ENCODE assay signal across 7 cellular contexts in the genomic region with DNA sequence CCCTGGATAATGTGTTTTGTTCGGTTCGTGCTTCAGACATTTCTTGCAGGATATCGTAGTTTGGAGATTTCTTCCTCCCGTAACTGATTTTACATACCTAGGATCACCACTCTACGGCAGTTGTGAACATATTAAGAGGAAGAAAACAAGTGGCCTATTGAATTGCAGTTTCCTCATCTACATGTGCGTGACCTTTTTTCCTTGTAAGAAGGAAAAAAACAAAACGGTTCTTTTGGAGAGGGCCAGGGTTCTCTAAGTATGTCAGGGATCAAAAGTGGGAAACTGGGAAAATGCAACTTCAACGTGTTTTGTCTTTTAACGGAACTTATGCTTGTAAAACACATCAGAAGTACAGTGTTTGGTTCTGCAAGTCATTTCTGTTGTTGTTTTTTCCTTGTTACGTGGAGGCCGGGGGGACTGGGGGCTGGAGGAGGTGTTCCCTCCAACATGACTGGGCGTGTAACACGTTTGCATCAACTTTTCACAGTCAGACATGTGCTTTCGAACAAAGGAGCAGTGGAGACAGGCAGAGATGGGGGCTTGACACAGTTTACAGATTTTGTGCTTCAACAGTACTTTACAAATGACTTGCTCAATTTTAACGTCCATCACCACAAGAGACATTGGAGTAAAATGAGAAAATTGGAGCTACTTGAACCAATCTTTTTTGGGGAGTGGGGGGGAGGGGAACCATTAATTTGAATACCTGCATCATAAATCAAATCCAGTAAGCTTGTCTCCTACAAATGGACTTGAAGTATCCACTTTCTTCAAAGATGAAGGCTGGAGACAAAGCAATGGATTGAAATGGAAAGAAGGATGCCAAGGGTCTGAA. TPM values are rescaled to one million over a fixed set of nuclear protein-coding genes. Genes with fewer than 3 reads are reported as not detected.
A peak's percentile ranks its signal among the peaks of the same experiment; 100 is the strongest.
DNase-seq lines count a peak whose midpoint lies in the region; ATAC-seq and TF ChIP-seq lines count a peak whose summit lies in the region.

No MANE protein-coding gene starts in this region.

- TF ChIP-seq CTCF in Panc1 (IDR thresholded peaks at IDR 0.05) (no peak), ascending aorta (IDR thresholded peaks at IDR 0.05) (no peak), GM20000 (IDR thresholded peaks at IDR 0.05; ENCODE audit: extremely low read depth, missing control alignments) (no peak)

- in situ Hi-C loops in Panc1 (cut with HindIII; ENCODE audit: low pct_unique_long_range_greater_than_20kb, low sequenced_read_pairs): no loop called here

- no peaks in the 10 kb centered on the region for H3K27me3 ChIP-seq in Panc1 (ENCODE audit: control insufficient read depth, insufficient read depth, low read length)
- H3K27me3 ChIP-seq in ascending aorta: no peaks in the 10 kb centered on the region
- H3K27me3 ChIP-seq in iPS-20b (ENCODE audit: insufficient read depth, low read length): no peaks in the 10 kb centered on the region

- DNase-seq in H4 (ENCODE audit: low spot score) (peak; percentile 82), Panc1 (ENCODE audit: low read depth, low spot score) (no peak), ascending aorta (ENCODE audit: low spot score in 2 of 2) (no peak), GM20000 (ENCODE audit: low spot score) (no peak)
- peak; percentile 53 for DNase-seq in stimulated activated CD4-positive, alpha-beta T cell treated with anti-CD3 and anti-CD28 coated beads, Interleukin-2, amount 100 ng/mL, for 4 hours (ENCODE audit: low read depth)

- H3K27ac ChIP-seq in Panc1 (ENCODE audit: low read length) (peak overlapping the region; percentile 98), ascending aorta (peak overlapping the region; percentile 100), iPS-20b (ENCODE audit: low read length) (peak overlapping the region; percentile 99)

- intact Hi-C loops in Panc1 (cut with micrococcal nuclease; ENCODE audit: unreplicated experiment) (no loop called here), ascending aorta (cut with DNase I) (no loop called here)

- H3K4me1 ChIP-seq in Panc1 (ENCODE audit: control insufficient read depth, insufficient read depth, low read length) (peaks cover 36% of the 10 kb centered on the region), ascending aorta (peaks cover 8 to 38% of the 10 kb centered on the region in 2 donors), iPS-20b (ENCODE audit: insufficient read depth, low read length) (peaks cover 31% of the 10 kb centered on the region)

- peak overlapping the region; percentile 100 for H3K9ac ChIP-seq in iPS-20b (ENCODE audit: low read depth, low read length)

- no peaks in the 10 kb centered on the region for H3K9me3 ChIP-seq in Panc1 (ENCODE audit: control insufficient read depth, insufficient read depth, low read depth, low read length)
- H3K9me3 ChIP-seq in ascending aorta: no peaks in the 10 kb centered on the region
- H3K9me3 ChIP-seq in iPS-20b (ENCODE audit: insufficient read depth, low read depth, low read length): no peaks in the 10 kb centered on the region

- ATAC-seq in Panc1: no peak
- ATAC-seq in GM18498 (IDR thresholded peaks at IDR 0.05; ENCODE audit: unreplicated experiment): no peak

- POLR2A ChIA-PET in Panc1 (lab: Charles Lee): no interaction called here

- CTCF ChIA-PET in Panc1 (lab: Charles Lee): no interaction called here

- H3K36me3 ChIP-seq in Panc1 (ENCODE audit: control insufficient read depth, insufficient read depth, low read length) (no peaks in the 10 kb centered on the region; the same call in 1 of the 2 replicates), ascending aorta (no peaks in the 10 kb centered on the region), iPS-20b (ENCODE audit: insufficient read depth, low read depth, low read length) (peaks cover 38% of the 10 kb centered on the region)

- BruUV-seq in Panc1 (replicated peaks; lab: Mats Ljungman, UMichigan): no TSS peak

- H3K4me3 ChIP-seq in Panc1 (ENCODE audit: low read depth in 2 of 2, low read length in 2 of 2) (peak overlapping the region; percentile 85 to 86), ascending aorta (peak overlapping the region; percentile 87 to 97), iPS-20b (ENCODE audit: low read length) (peak overlapping the region; percentile 90)

RNA-seq across cellular contexts. Expression of a gene that starts 3.8 kb away (rescaled TPM):
- 6.3 and 7.6 TPM in 2 replicates for total RNA-seq in H4 (2014; rRNA removed; shearing (Covaris generic))
- total RNA-seq in Panc1 (2021; ENCODE audit: unreplicated experiment) (42.7 TPM), ascending aorta (24.6 TPM)
- 18.9 TPM for polyA plus RNA-seq in Panc1 (2012; ENCODE audit: insufficient read length)

RNA-seq across cellular contexts. Expression of a gene that starts 20.9 kb away (rescaled TPM):
- 362 and 397 TPM in 2 replicates for total RNA-seq in H4 (2014; rRNA removed; shearing (Covaris generic))
- total RNA-seq in Panc1 (2021; ENCODE audit: unreplicated experiment): 140 TPM
- polyA plus RNA-seq in Panc1 (2012; ENCODE audit: insufficient read length): 112 TPM
- total RNA-seq in ascending aorta: 54.4 TPM

Comparison
In these comparisons a context has a peak if more than half of its experiments do, and no peak if none do; other contexts are left out.
1. DNase-seq: peak in H4 (single experiment) and stimulated activated CD4-positive, alpha-beta T cell treated with anti-CD3 and anti-CD28 coated beads, Interleukin-2, amount 100 ng/mL, for 4 hours (single experiment); none in Panc1 (single experiment), ascending aorta (0 of 2) and GM20000 (single experiment).
2. Peak in every context shown above with its lines, with median percentiles within 50 percentile points of each other: H3K27ac ChIP-seq and H3K4me3 ChIP-seq.